In genomic region chr10:6140965-6141295, GRCh38 we compare ENCODE assay signal across 1 cellular context.
TF ChIP-seq lines count a peak whose summit lies in the region.

No MANE protein-coding gene starts in this region.

TF ChIP-seq in GM23338, 12 proteins besides CTCF, POLR2A, EP300 and RAD21 (continued from another document):
- TF ChIP-seq, protein P1, sequence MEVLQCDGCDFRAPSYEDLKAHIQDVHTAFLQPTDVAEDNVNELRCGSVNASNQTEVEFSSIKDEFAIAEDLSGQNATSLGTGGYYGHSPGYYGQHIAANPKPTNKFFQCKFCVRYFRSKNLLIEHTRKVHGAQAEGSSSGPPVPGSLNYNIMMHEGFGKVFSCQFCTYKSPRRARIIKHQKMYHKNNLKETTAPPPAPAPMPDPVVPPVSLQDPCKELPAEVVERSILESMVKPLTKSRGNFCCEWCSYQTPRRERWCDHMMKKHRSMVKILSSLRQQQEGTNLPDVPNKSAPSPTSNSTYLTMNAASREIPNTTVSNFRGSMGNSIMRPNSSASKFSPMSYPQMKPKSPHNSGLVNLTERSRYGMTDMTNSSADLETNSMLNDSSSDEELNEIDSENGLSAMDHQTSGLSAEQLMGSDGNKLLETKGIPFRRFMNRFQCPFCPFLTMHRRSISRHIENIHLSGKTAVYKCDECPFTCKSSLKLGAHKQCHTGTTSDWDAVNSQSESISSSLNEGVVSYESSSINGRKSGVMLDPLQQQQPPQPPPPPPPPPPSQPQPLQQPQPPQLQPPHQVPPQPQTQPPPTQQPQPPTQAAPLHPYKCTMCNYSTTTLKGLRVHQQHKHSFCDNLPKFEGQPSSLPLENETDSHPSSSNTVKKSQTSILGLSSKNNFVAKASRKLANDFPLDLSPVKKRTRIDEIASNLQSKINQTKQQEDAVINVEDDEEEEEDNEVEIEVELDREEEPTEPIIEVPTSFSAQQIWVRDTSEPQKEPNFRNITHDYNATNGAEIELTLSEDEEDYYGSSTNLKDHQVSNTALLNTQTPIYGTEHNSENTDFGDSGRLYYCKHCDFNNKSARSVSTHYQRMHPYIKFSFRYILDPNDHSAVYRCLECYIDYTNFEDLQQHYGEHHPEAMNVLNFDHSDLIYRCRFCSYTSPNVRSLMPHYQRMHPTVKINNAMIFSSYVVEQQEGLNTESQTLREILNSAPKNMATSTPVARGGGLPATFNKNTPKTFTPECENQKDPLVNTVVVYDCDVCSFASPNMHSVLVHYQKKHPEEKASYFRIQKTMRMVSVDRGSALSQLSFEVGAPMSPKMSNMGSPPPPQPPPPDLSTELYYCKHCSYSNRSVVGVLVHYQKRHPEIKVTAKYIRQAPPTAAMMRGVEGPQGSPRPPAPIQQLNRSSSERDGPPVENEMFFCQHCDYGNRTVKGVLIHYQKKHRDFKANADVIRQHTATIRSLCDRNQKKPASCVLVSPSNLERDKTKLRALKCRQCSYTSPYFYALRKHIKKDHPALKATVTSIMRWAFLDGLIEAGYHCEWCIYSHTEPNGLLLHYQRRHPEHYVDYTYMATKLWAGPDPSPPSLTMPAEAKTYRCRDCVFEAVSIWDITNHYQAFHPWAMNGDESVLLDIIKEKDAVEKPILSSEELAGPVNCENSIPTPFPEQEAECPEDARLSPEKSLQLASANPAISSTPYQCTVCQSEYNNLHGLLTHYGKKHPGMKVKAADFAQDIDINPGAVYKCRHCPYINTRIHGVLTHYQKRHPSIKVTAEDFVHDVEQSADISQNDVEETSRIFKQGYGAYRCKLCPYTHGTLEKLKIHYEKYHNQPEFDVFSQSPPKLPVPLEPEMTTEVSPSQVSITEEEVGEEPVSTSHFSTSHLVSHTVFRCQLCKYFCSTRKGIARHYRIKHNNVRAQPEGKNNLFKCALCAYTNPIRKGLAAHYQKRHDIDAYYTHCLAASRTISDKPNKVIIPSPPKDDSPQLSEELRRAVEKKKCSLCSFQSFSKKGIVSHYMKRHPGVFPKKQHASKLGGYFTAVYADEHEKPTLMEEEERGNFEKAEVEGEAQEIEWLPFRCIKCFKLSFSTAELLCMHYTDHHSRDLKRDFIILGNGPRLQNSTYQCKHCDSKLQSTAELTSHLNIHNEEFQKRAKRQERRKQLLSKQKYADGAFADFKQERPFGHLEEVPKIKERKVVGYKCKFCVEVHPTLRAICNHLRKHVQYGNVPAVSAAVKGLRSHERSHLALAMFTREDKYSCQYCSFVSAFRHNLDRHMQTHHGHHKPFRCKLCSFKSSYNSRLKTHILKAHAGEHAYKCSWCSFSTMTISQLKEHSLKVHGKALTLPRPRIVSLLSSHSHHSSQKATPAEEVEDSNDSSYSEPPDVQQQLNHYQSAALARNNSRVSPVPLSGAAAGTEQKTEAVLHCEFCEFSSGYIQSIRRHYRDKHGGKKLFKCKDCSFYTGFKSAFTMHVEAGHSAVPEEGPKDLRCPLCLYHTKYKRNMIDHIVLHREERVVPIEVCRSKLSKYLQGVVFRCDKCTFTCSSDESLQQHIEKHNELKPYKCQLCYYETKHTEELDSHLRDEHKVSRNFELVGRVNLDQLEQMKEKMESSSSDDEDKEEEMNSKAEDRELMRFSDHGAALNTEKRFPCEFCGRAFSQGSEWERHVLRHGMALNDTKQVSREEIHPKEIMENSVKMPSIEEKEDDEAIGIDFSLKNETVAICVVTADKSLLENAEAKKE (CRISPR knock-in tag; IDR thresholded peaks at IDR 0.05) = no peak
- TF ChIP-seq EZH2 (IDR thresholded peaks at IDR 0.05; ENCODE audit: low read depth, unreplicated experiment) = no peak
- no peak for TF ChIP-seq JUNB (IDR thresholded peaks at IDR 0.05; ENCODE audit: unreplicated experiment)
- TF ChIP-seq CREB1 (CRISPR knock-in tag; IDR thresholded peaks at IDR 0.05; ENCODE audit: low read depth) = no peak
- TF ChIP-seq, protein P2, sequence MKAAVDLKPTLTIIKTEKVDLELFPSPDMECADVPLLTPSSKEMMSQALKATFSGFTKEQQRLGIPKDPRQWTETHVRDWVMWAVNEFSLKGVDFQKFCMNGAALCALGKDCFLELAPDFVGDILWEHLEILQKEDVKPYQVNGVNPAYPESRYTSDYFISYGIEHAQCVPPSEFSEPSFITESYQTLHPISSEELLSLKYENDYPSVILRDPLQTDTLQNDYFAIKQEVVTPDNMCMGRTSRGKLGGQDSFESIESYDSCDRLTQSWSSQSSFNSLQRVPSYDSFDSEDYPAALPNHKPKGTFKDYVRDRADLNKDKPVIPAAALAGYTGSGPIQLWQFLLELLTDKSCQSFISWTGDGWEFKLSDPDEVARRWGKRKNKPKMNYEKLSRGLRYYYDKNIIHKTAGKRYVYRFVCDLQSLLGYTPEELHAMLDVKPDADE (IDR thresholded peaks at IDR 0.05) = no peak
- TF ChIP-seq ZNF114 (CRISPR knock-in tag; IDR thresholded peaks at IDR 0.05) = no peak
- no peak for TF ChIP-seq EZH2phosphoT487 (IDR thresholded peaks at IDR 0.05; ENCODE audit: unreplicated experiment)
- TF ChIP-seq POLR2AphosphoS5 (IDR thresholded peaks at IDR 0.05; ENCODE audit: low read depth) = no peak
- TF ChIP-seq ZNF331 (CRISPR knock-in tag; IDR thresholded peaks at IDR 0.05; ENCODE audit: low read depth) = no peak
- no peak for TF ChIP-seq NANOG (IDR thresholded peaks at IDR 0.05; ENCODE audit: borderline replicate concordance)
